10 cellular contexts compared by ENCODE assay signal in the genomic region with DNA sequence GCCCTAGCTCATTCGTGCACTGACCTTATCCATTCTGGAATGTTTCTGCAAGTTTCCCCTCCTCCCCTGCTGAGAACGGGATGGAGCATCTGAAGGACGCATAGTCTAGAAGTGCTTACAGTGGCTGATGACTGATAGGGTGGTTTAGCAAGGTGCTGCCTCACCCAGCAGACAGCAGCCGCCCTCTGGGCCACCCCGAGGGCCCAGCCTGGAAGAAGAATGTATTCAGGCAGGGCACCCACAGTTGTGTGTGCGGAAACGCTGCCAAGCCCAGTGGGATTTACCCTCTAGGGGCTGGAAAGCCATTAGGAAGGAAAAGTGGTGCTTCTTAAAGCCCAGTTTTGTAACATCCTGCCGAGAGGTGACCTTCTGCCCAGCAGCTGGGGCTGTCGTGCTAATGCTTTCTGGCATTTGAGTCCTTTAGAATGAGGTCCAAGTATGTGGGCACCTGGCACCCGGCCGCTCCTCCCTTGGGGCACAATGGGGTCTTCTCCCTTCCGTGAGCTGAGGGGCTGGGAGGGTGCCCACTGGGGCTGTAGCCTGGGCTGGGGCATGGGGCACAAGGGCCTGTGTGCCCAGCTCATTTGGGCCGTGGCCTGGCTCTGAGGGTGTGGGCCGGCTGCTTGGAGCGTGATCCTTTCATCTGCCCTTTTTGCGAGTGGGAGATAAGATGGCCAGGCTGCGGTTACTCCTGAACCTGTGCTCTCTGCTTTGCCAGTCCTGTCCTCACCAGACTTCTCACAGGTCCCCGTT. TPM values are rescaled to one million over a fixed set of nuclear protein-coding genes. Genes with fewer than 3 reads are reported as not detected.
DNase-seq lines count a peak whose midpoint lies in the region; ATAC-seq and TF ChIP-seq lines count a peak whose summit lies in the region.
"Had no signal": no experiment of that assay in that cellular context is flagged by ENCODE, and none has a peak within 500 bp of the region (broad histone marks: within the 10 kb centered on the region; RNA-seq: fewer than 3 reads in every experiment).

No MANE protein-coding gene starts in this region.

- DNase-seq in GM23338 (ENCODE audit: low spot score) (peak; percentile 48), ascending aorta (ENCODE audit: low spot score in 2 of 2) (no peak), iPS-NIHi11 (ENCODE audit: low spot score) (peak; percentile 34), stomach (no peak), NCI-H526 treated with DMSO at 0.1 percent for 48 hours (lab: John Stamatoyannopoulos, UW) (no peak)
- DNase-seq: activated CD8-positive, alpha-beta memory T cell treated with anti-CD3 and anti-CD28 coated beads, Interleukin-2, amount 10 ng/mL, durations not matched to agents 7 days and 5 days; activated naive CD8-positive, alpha-beta T cell treated with anti-CD3 and anti-CD28 coated beads, Interleukin-2, amount 50 U/mL, for 24 hours had no signal

- WGBS in stomach, 5 donors: 57 to 65% (median 58%) methylated on average over 18 of the region's 18 CpGs

- no peak overlapping the region for H2AFZ ChIP-seq in GM23338

- H3K36me3 Mint-ChIP-seq in GM23338 (ENCODE audit: low read depth): peaks cover 28% of the 10 kb centered on the region; the same call in 2 of the 3 replicates
- H3K36me3 Mint-ChIP-seq: activated CD8-positive, alpha-beta memory T cell treated with anti-CD3 and anti-CD28 coated beads, Interleukin-2, amount 10 ng/mL, durations not matched to agents 7 days and 5 days had no signal

- H3K27ac ChIP-seq in GM23338 (ENCODE audit: low read depth) (0 out of 2 replicates have a peak overlapping the region, but pooled peaks have one; percentile 69), ascending aorta (peak overlapping the region; percentile 12 to 60), stomach (peak overlapping the region in 3 of 5 donors; percentile 59 to 66 (median 64))

- H3K4me3 Mint-ChIP-seq in GM23338: no peak overlapping the region
- H3K4me3 Mint-ChIP-seq: activated CD8-positive, alpha-beta memory T cell treated with anti-CD3 and anti-CD28 coated beads, Interleukin-2, amount 10 ng/mL, durations not matched to agents 7 days and 5 days; activated naive CD8-positive, alpha-beta T cell treated with anti-CD3 and anti-CD28 coated beads, Interleukin-2, amount 50 U/mL, for 24 hours had no signal

- H4K20me1 ChIP-seq in GM23338 (replicated peaks; ENCODE audit: insufficient read depth): peaks cover 23% of the 10 kb centered on the region

- no peak for TF ChIP-seq POLR2A in stomach (IDR thresholded peaks at IDR 0.05)

- H3K9me3 Mint-ChIP-seq in GM23338: no peaks in the 10 kb centered on the region
- H3K9me3 Mint-ChIP-seq: activated naive CD8-positive, alpha-beta T cell treated with anti-CD3 and anti-CD28 coated beads, Interleukin-2, amount 50 U/mL, for 24 hours had no signal

- H3K4me2 ChIP-seq in GM23338: no peak overlapping the region

- intact Hi-C loops in ascending aorta (cut with DNase I): no loop called here
- intact Hi-C loops in stomach (cut with DNase I; ENCODE audit: low total_unique reads): no loop called here

- peaks cover 52% of the 10 kb centered on the region for H3K79me2 ChIP-seq in GM23338 (replicated peaks; ENCODE audit: insufficient read depth)

- H3F3A ChIP-seq in GM23338 (replicated peaks; ENCODE audit: low read depth): no peaks in the 10 kb centered on the region

- peaks cover 13% of the 10 kb centered on the region for H3K27me3 Mint-ChIP-seq in GM23338 (ENCODE audit: insufficient read depth, low read depth, poor library complexity)

- TF ChIP-seq CTCF in GM23338 (conservative IDR thresholded peaks at IDR 0.05; ENCODE audit: low read depth in 2 of 2): no peak
- TF ChIP-seq CTCF in ascending aorta (IDR thresholded peaks at IDR 0.05): no peak
- TF ChIP-seq CTCF in stomach (IDR thresholded peaks at IDR 0.05): no peak

- H3K36me3 ChIP-seq in GM23338 (ENCODE audit: insufficient read depth): 0 out of 2 replicates have a peak, but pooled peaks cover 4% of the 10 kb centered on the region
- H3K36me3 ChIP-seq in ascending aorta: peaks cover 0 to 5% of the 10 kb centered on the region in 2 donors
- H3K36me3 ChIP-seq in stomach: peaks cover 0 to 12% (median 5%) of the 10 kb centered on the region in 4 donors

- H3K27ac Mint-ChIP-seq in GM23338: no peak overlapping the region; the same call in 1 of the 2 replicates
- H3K27ac Mint-ChIP-seq: activated CD8-positive, alpha-beta memory T cell treated with anti-CD3 and anti-CD28 coated beads, Interleukin-2, amount 10 ng/mL, durations not matched to agents 7 days and 5 days; activated naive CD8-positive, alpha-beta T cell treated with anti-CD3 and anti-CD28 coated beads, Interleukin-2, amount 50 U/mL, for 24 hours had no signal

- H3K9me2 ChIP-seq in GM23338 (ENCODE audit: insufficient read depth): no peaks in the 10 kb centered on the region

- H3K4me1 ChIP-seq in GM23338 (ENCODE audit: insufficient read depth) (0 out of 2 replicates have a peak, but pooled peaks cover 3% of the 10 kb centered on the region), ascending aorta (peaks cover 10 to 45% of the 10 kb centered on the region in 2 donors), stomach (peaks cover 17 to 45% (median 27%) of the 10 kb centered on the region in 4 donors)

- peak; percentile 27 for ATAC-seq in GM23338
- no peak for ATAC-seq in GM21786 (IDR thresholded peaks at IDR 0.05; ENCODE audit: unreplicated experiment)
- no peak for ATAC-seq in GM19455 (IDR thresholded peaks at IDR 0.05; ENCODE audit: unreplicated experiment)
- ATAC-seq in HG03442 (IDR thresholded peaks at IDR 0.05; ENCODE audit: unreplicated experiment): no peak
- ATAC-seq: activated CD8-positive, alpha-beta memory T cell treated with anti-CD3 and anti-CD28 coated beads, Interleukin-2, amount 10 ng/mL, durations not matched to agents 7 days and 5 days; activated naive CD8-positive, alpha-beta T cell treated with anti-CD3 and anti-CD28 coated beads, Interleukin-2, amount 50 U/mL, for 24 hours had no signal

- H3K9me3 ChIP-seq in ascending aorta (no peaks in the 10 kb centered on the region), stomach (no peaks in the 10 kb centered on the region)

- no peak for TF ChIP-seq EP300 in stomach (IDR thresholded peaks at IDR 0.05)

- H3K4me3 ChIP-seq in GM23338 (no peak overlapping the region), ascending aorta (no peak overlapping the region), stomach (no peak overlapping the region)

- H3K27me3 ChIP-seq in GM23338 (ENCODE audit: insufficient read depth) (no peaks in the 10 kb centered on the region), ascending aorta (no peaks in the 10 kb centered on the region), stomach (peaks cover 0 to 23% (median 13%) of the 10 kb centered on the region in 3 donors)

- H3K4me1 Mint-ChIP-seq in GM23338: peaks cover 42% of the 10 kb centered on the region
- H3K4me1 Mint-ChIP-seq: activated CD8-positive, alpha-beta memory T cell treated with anti-CD3 and anti-CD28 coated beads, Interleukin-2, amount 10 ng/mL, durations not matched to agents 7 days and 5 days; activated naive CD8-positive, alpha-beta T cell treated with anti-CD3 and anti-CD28 coated beads, Interleukin-2, amount 50 U/mL, for 24 hours had no signal

TF ChIP-seq in GM23338, 12 proteins besides CTCF, POLR2A, EP300 and RAD21 (continues in another document):
- TF ChIP-seq POLR2AphosphoS5 (IDR thresholded peaks at IDR 0.05; ENCODE audit: low read depth): no peak

RNA-seq across cellular contexts. Expression of a gene that starts 14.4 kb away (rescaled TPM):
- 134 and 137 TPM in 2 replicates for total RNA-seq in GM23338 (2014; rRNA removed; shearing (Covaris generic))
- polyA plus RNA-seq in GM23338 (2016; fragmentation: Nextera tagmentation; extraction: Ambion mirVana) (88.4 and 90.1 TPM in 2 replicates), stomach (10 to 100 TPM; 43.4 to 97.3 (median 95.6) TPM)
- total RNA-seq in ascending aorta (580 TPM), stomach (100 to 1,000 TPM in 4 of 5 donors, 10 to 100 TPM in 1; 38.8 to 416 (median 210) TPM)

Comparison
In these comparisons a context has a peak if more than half of its experiments do, and no peak if none do; other contexts are left out.
1. DNase-seq: peak in GM23338 (single experiment) and iPS-NIHi11 (single experiment); none in ascending aorta (0 of 2), stomach (single experiment) and NCI-H526 treated with DMSO at 0.1 percent for 48 hours (single experiment).
2. Peak in every context shown above with its lines, with median percentiles within 50 percentile points of each other: H3K27ac ChIP-seq.